In the genomic region with DNA sequence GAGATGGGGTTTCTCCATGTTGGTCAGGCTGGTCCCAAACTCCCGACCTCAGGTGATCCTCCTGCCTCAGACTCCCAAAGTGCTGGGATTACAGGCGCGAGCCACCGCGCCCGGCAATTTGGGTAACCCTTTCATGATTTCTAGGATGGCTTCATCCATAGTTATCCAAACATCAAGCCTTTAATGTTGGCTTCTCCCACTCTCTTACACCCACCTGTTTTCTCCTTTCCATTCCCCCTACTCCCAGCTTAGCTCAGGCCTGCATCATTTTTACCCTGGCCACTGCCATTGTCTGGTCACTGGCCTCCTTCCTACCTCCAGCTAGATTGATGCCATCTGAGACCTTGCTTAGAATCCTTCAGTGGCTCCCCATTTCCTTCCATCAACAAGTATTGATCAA, we compare ENCODE assay signal across 33 cellular contexts.
"Had no signal": no experiment of that assay in that cellular context is flagged by ENCODE, and none has a peak within 500 bp of the region (broad histone marks: within the 10 kb centered on the region; RNA-seq: fewer than 3 reads in every experiment).

No MANE protein-coding gene starts in this region.

- H3K4me2 ChIP-seq: neural progenitor cell had no signal

- H3K4me3 Mint-ChIP-seq: stimulated activated naive B cell treated with anti-CD40 and anti-IgM and Interleukin-4, amounts not matched to agents 10 μg/mL and 1 μg/mL and 100 μg/mL, for 72 hours had no signal

- DNase-seq: hippocampal formation; kidney glomerular epithelial cell; left cardiac atrium; left ventricle myocardium superior; lower lobe of right lung; mammary epithelial cell; mesenchymal stem cell; naive B cell; occipital lobe; ovary; retina; right cardiac atrium; stimulated activated CD4-positive, alpha-beta T cell treated with anti-CD3 and anti-CD28 coated beads, Interleukin-12 subunit alpha, Interleukin-12 subunit beta, amount 100 ng/mL, for 4 hours; stimulated activated CD4-positive, alpha-beta T cell treated with anti-CD3 and anti-CD28 coated beads, Interleukin-15, amount 100 ng/mL, for 24 hours; stimulated activated CD4-positive, alpha-beta T cell treated with anti-CD3 and anti-CD28 coated beads, Interleukin-2, amount 100 ng/mL, for 24 hours; stimulated activated CD4-positive, alpha-beta T cell treated with anti-CD3 and anti-CD28 coated beads, Interleukin-4, amount 100 ng/mL, for 1 hour; stimulated activated naive B cell treated with anti-CD40 and anti-IgM and Interleukin-4, amounts not matched to agents 10 μg/mL and 1 μg/mL and 100 μg/mL, for 72 hours; stimulated activated naive CD8-positive, alpha-beta T cell treated with anti-CD3 and anti-CD28 coated beads, Interleukin-15, Interleukin-2, amounts not matched to agents 100 U/mL and 50 U/mL, for 24 hours; stomach; testis; thyroid gland; transverse colon; upper lobe of left lung had no signal

- H3K27ac ChIP-seq: lower lobe of right lung, neural progenitor cell, neutrophil, ovary, prostate gland, skin epidermis, stomach, testis, thyroid gland, transverse colon, upper lobe of left lung, vagina had no signal

- FAIRE-seq: keratinocyte had no signal

- H2AFZ ChIP-seq: neural progenitor cell had no signal

- H3K36me3 ChIP-seq: lower lobe of right lung, neural progenitor cell, neutrophil, ovary, prostate gland, stomach, thyroid gland, transverse colon, upper lobe of left lung, vagina had no signal

- ATAC-seq: left cardiac atrium; left lobe of liver; left ventricle myocardium superior; lower lobe of right lung; right cardiac atrium; sciatic nerve; stimulated activated naive B cell treated with anti-CD40 and anti-IgM and Interleukin-4, amounts not matched to agents 10 μg/mL and 1 μg/mL and 100 μg/mL, for 72 hours; stimulated activated naive CD8-positive, alpha-beta T cell treated with anti-CD3 and anti-CD28 coated beads, Interleukin-15, Interleukin-2, amounts not matched to agents 100 U/mL and 50 U/mL, for 24 hours had no signal

- H3K9me3 Mint-ChIP-seq: mesothelial cell of epicardium, nephron had no signal

- H3K9ac ChIP-seq: neural progenitor cell had no signal

- H3K36me3 Mint-ChIP-seq: mesothelial cell of epicardium; stimulated activated naive B cell treated with anti-CD40 and anti-IgM and Interleukin-4, amounts not matched to agents 10 μg/mL and 1 μg/mL and 100 μg/mL, for 72 hours had no signal

- H3K27ac Mint-ChIP-seq: mesothelial cell of epicardium; nephron; neural progenitor cell; stimulated activated naive B cell treated with anti-CD40 and anti-IgM and Interleukin-4, amounts not matched to agents 10 μg/mL and 1 μg/mL and 100 μg/mL, for 72 hours had no signal

- H3K4me3 ChIP-seq: lower lobe of right lung, neural progenitor cell, ovary, prostate gland, skin epidermis, stomach, testis, thyroid gland, transverse colon, upper lobe of left lung, vagina had no signal

- H3K27me3 ChIP-seq: ovary, testis, thyroid gland, vagina had no signal

- H3K9me3 ChIP-seq: lower lobe of right lung, neutrophil, ovary, prostate gland, stomach, testis, thyroid gland, transverse colon, upper lobe of left lung, vagina had no signal
